In genomic region chr22:19178659-19179471, GRCh38 we compare ENCODE assay signal across 8 cellular contexts. TPM values are rescaled to one million over a fixed set of nuclear protein-coding genes. Genes with fewer than 3 reads are reported as not detected.
DNase-seq lines count a peak whose midpoint lies in the region; ATAC-seq, FAIRE-seq and TF ChIP-seq lines count a peak whose summit lies in the region.

Gene SLC25A1 (minus strand): TSS chr22:19178736. CDS start chr22:19178673, 63 bp downstream.

- H3K4me1 Mint-ChIP-seq in activated T-cell treated with anti-CD3 and anti-CD28 coated beads, Interleukin-2, amount 50 U/mL, for 72 hours (ENCODE audit: low read depth): peaks cover 40% of the 10 kb centered on the region

- no peaks in the 10 kb centered on the region for H3K9me3 ChIP-seq in Panc1 (ENCODE audit: control insufficient read depth, insufficient read depth, low read depth, low read length)
- no peaks in the 10 kb centered on the region for H3K9me3 ChIP-seq in esophagus squamous epithelium

- H3K27me3 ChIP-seq in Panc1 (ENCODE audit: control insufficient read depth, insufficient read depth, low read length) (no peaks in the 10 kb centered on the region), esophagus squamous epithelium (no peaks in the 10 kb centered on the region)

- no peak for TF ChIP-seq CTCF in D721Med (IDR thresholded peaks at IDR 0.05; ENCODE audit: insufficient read depth, missing control alignments)
- TF ChIP-seq CTCF in Panc1 (IDR thresholded peaks at IDR 0.05): no peak
- no peak for TF ChIP-seq CTCF in esophagus squamous epithelium (IDR thresholded peaks at IDR 0.05)

- peak in 3 of 4 donors; percentile 3 to 66 (median 60) for TF ChIP-seq POLR2A in esophagus squamous epithelium (IDR thresholded peaks at IDR 0.05)

- H3K36me3 ChIP-seq in Panc1 (ENCODE audit: control insufficient read depth, insufficient read depth, low read length) (no peaks in the 10 kb centered on the region; the same call in 1 of the 2 replicates), esophagus squamous epithelium (peaks cover 0 to 21% (median 0%) of the 10 kb centered on the region in 3 donors)

- DNase-seq in D721Med (ENCODE audit: insufficient read length, low spot score) (peak; percentile 92), HuH-7.5 (ENCODE audit: low spot score) (peak; percentile 91), Panc1 (ENCODE audit: low read depth, low spot score) (no peak), esophagus squamous epithelium (lab: John Stamatoyannopoulos, UW) (no peak), myocyte (ENCODE audit: low read depth) (peak; percentile 82)
- peak; percentile 92 to 93 for DNase-seq in activated T-cell treated with anti-CD3 and anti-CD28 coated beads, Interleukin-2, amount 50 U/mL, for 72 hours
- DNase-seq in stimulated activated CD8-positive, alpha-beta memory T cell treated with anti-CD3 and anti-CD28 coated beads, Interleukin-7, amount 100 ng/mL, for 4 hours (ENCODE audit: low read depth in 2 of 2): peak; percentile 61 to 80

- in situ Hi-C loops in Panc1 (cut with HindIII; ENCODE audit: low pct_unique_long_range_greater_than_20kb, low sequenced_read_pairs): no loop called here

- POLR2A ChIA-PET in Panc1 (lab: Charles Lee): interaction anchor here (0.6 to 0.7 kb wide), 2 partner anchors 155 to 412 kb away, joined by 5 to 7 read pairs; no protein-coding TSS in a partner anchor

- CTCF ChIA-PET in Panc1 (lab: Charles Lee): interaction anchor here (0.5 to 0.8 kb wide), 6 partner anchors 43 to 376 kb away, joined by 3 to 14 read pairs (median 4); no protein-coding TSS in a partner anchor

- intact Hi-C loops in Panc1 (cut with micrococcal nuclease; ENCODE audit: unreplicated experiment): no loop called here
- intact Hi-C loops in esophagus squamous epithelium (cut with DNase I): no loop called here

- H3K4me1 ChIP-seq in Panc1 (ENCODE audit: control insufficient read depth, insufficient read depth, low read length): peaks cover 34% of the 10 kb centered on the region
- peaks cover 32 to 47% (median 39%) of the 10 kb centered on the region in 3 donors for H3K4me1 ChIP-seq in esophagus squamous epithelium

- H3K4me3 ChIP-seq in Panc1 (ENCODE audit: low read depth in 2 of 2, low read length in 2 of 2): peak within 1 kb of the TSS; percentile 66 to 70
- H3K4me3 ChIP-seq in esophagus squamous epithelium: peak within 1 kb of the TSS; percentile 54 to 96 (median 92)

- BruUV-seq in Panc1 (replicated peaks; lab: Mats Ljungman, UMichigan): no TSS peak

- H3K27me3 Mint-ChIP-seq in activated T-cell treated with anti-CD3 and anti-CD28 coated beads, Interleukin-2, amount 50 U/mL, for 72 hours (ENCODE audit: low read depth): no peaks in the 10 kb centered on the region

- H3K27ac Mint-ChIP-seq in activated T-cell treated with anti-CD3 and anti-CD28 coated beads, Interleukin-2, amount 50 U/mL, for 72 hours: no peak within 1 kb of the TSS

- H3K4me3 Mint-ChIP-seq in activated T-cell treated with anti-CD3 and anti-CD28 coated beads, Interleukin-2, amount 50 U/mL, for 72 hours: peak within 1 kb of the TSS; percentile 80 to 83

- no peaks in the 10 kb centered on the region for H3K36me3 Mint-ChIP-seq in activated T-cell treated with anti-CD3 and anti-CD28 coated beads, Interleukin-2, amount 50 U/mL, for 72 hours (ENCODE audit: insufficient read depth in 2 of 2)

- 0% methylated on average over 2 to 7 of the region's 84 CpGs for WGBS in esophagus squamous epithelium, 2 donors

- ATAC-seq in GM21526 (IDR thresholded peaks at IDR 0.05; ENCODE audit: low FRiP score, unreplicated experiment) (peak; percentile 44), Panc1 (peak; percentile 82)
- ATAC-seq in activated T-cell treated with anti-CD3 and anti-CD28 coated beads, Interleukin-2, amount 50 U/mL, for 72 hours (replicated peaks in 1 of 2): peak; percentile 86

- H3K9me3 Mint-ChIP-seq in activated T-cell treated with anti-CD3 and anti-CD28 coated beads, Interleukin-2, amount 50 U/mL, for 72 hours: no peaks in the 10 kb centered on the region

- H3K27ac ChIP-seq in Panc1 (ENCODE audit: low read length) (peak within 1 kb of the TSS; percentile 81), esophagus squamous epithelium (peak within 1 kb of the TSS; percentile 84 to 99 (median 96))

- FAIRE-seq in D721Med (lab: Jason Lieb, UNC): no peak

RNA-seq across cellular contexts. Expression of gene SLC25A1, which starts in this region (rescaled TPM):
- total RNA-seq in Panc1 (2021; ENCODE audit: unreplicated experiment) (162 TPM), esophagus squamous epithelium (10 to 100 TPM; 49.2 to 68.0 (median 57.3) TPM), myocyte (34.1 and 36.2 TPM in 2 replicates)
- 323 TPM for polyA plus RNA-seq in Panc1 (2012; ENCODE audit: insufficient read length)
- total RNA-seq in activated T-cell treated with anti-CD3 and anti-CD28 coated beads, Interleukin-2, amount 50 U/mL, for 72 hours: 10 to 100 TPM; 34.3 TPM
- 39.1 TPM for polyA plus RNA-seq in myocyte (2012)

Comparison
In these comparisons a context has a peak if more than half of its experiments do, and no peak if none do; other contexts are left out.
1. DNase-seq: peak in D721Med (single experiment), HuH-7.5 (single experiment), activated T-cell treated with anti-CD3 and anti-CD28 coated beads, Interleukin-2, amount 50 U/mL, for 72 hours (2 of 2), myocyte (single experiment) and stimulated activated CD8-positive, alpha-beta memory T cell treated with anti-CD3 and anti-CD28 coated beads, Interleukin-7, amount 100 ng/mL, for 4 hours (2 of 2); none in Panc1 (single experiment) and esophagus squamous epithelium (single experiment).
2. Peak in every context shown above with its lines, with median percentiles within 50 percentile points of each other: ATAC-seq.